ENCODE assay signal across 9 cellular contexts in genomic region chr14:104968541-104969401, GRCh38. TPM values are rescaled to one million over a fixed set of nuclear protein-coding genes. Genes with fewer than 3 reads are reported as not detected.
DNase-seq lines count a peak whose midpoint lies in the region; ATAC-seq and TF ChIP-seq lines count a peak whose summit lies in the region.
"Had no signal": no experiment of that assay in that cellular context is flagged by ENCODE, and none has a peak within 500 bp of the region (broad histone marks: within the 10 kb centered on the region; RNA-seq: fewer than 3 reads in every experiment).

No MANE protein-coding gene starts in this region.

- H3K9ac ChIP-seq in endodermal cell (ENCODE audit: extremely low read depth, low read length, poor library complexity, severe bottlenecking) (no peak overlapping the region), muscle layer of colon (ENCODE audit: low read length) (peak overlapping the region; percentile 96)

- ATAC-seq in HG02623 (IDR thresholded peaks at IDR 0.05; ENCODE audit: unreplicated experiment) (no peak), GM18909 (IDR thresholded peaks at IDR 0.05; ENCODE audit: poor library complexity, unreplicated experiment) (no peak)
- ATAC-seq: effector memory CD8-positive, alpha-beta T cell had no signal

- H3K27ac Mint-ChIP-seq in endodermal cell: no peak overlapping the region
- H3K27ac Mint-ChIP-seq: effector memory CD8-positive, alpha-beta T cell had no signal

- H3K36me3 ChIP-seq in BE2C (no peaks in the 10 kb centered on the region), endodermal cell (ENCODE audit: control insufficient read depth, insufficient read depth, low read length) (no peaks in the 10 kb centered on the region), muscle layer of colon (ENCODE audit: insufficient read depth, low read length) (no peaks in the 10 kb centered on the region)

- peaks cover 3% of the 10 kb centered on the region for H3K4me1 Mint-ChIP-seq in endodermal cell

- H3K4me3 ChIP-seq in BE2C (ENCODE audit: low read depth, low read length) (peak overlapping the region; percentile 52), endodermal cell (ENCODE audit: low read length) (no peak overlapping the region), muscle layer of colon (ENCODE audit: low read depth in 1 of 2, low read length in 2 of 2) (peak overlapping the region; percentile 65 to 82)

- H3K27me3 Mint-ChIP-seq in endodermal cell (ENCODE audit: insufficient read depth): peaks cover 5% of the 10 kb centered on the region

- H3K27me3 ChIP-seq in BE2C (no peaks in the 10 kb centered on the region), endodermal cell (ENCODE audit: control insufficient read depth, insufficient read depth, low read length, poor library complexity, severe bottlenecking) (no peaks in the 10 kb centered on the region), muscle layer of colon (ENCODE audit: control insufficient read depth in 1 of 2, insufficient read depth in 2 of 2, low read length in 2 of 2) (no peaks in the 10 kb centered on the region)

- H3K9me3 ChIP-seq in BE2C (no peaks in the 10 kb centered on the region), endodermal cell (ENCODE audit: control insufficient read depth, low read length) (no peaks in the 10 kb centered on the region), muscle layer of colon (ENCODE audit: low read length) (no peaks in the 10 kb centered on the region)

- in situ Hi-C loops in KBM-7 (cut with MboI; ENCODE audit: low pct_unique_long_range_greater_than_20kb, low sequenced_read_pairs): no loop called here

- no peak overlapping the region for H3K4me3 Mint-ChIP-seq in endodermal cell
- H3K4me3 Mint-ChIP-seq: effector memory CD8-positive, alpha-beta T cell had no signal

- H3K4me1 ChIP-seq in BE2C (peaks cover 16% of the 10 kb centered on the region), endodermal cell (ENCODE audit: control insufficient read depth, insufficient read depth, low read length) (no peaks in the 10 kb centered on the region), muscle layer of colon (ENCODE audit: insufficient read depth, low read length) (peaks cover 69% of the 10 kb centered on the region)

- TF ChIP-seq CTCF in BE2C (IDR thresholded peaks at IDR 0.05; ENCODE audit: low read depth, low read length) (no peak), endodermal cell (conservative IDR thresholded peaks at IDR 0.05) (peak; percentile 19)

- H3K27ac ChIP-seq in endodermal cell (ENCODE audit: low read depth, low read length) (no peak overlapping the region), muscle layer of colon (ENCODE audit: low read depth, low read length) (peak overlapping the region; percentile 96)

- H3K9me3 Mint-ChIP-seq in endodermal cell: no peaks in the 10 kb centered on the region
- H3K9me3 Mint-ChIP-seq: effector memory CD8-positive, alpha-beta T cell had no signal

- DNase-seq in BE2C (peak; percentile 57), NCI-H2171 (lab: John Stamatoyannopoulos, UW) (peak; percentile 45), endodermal cell (peak; percentile 70), KBM-7 (no peak), H4 (ENCODE audit: low spot score) (no peak)
- DNase-seq: effector memory CD8-positive, alpha-beta T cell had no signal

- 79 to 82% methylated on average over 17 to 21 of the region's 21 CpGs for WGBS in endodermal cell (ENCODE audit: insufficient coverage in 1 of 2, insufficient read length in 1 of 2), 2 experiments

- no peaks in the 10 kb centered on the region for H3K36me3 Mint-ChIP-seq in endodermal cell (ENCODE audit: low read depth)

RNA-seq across cellular contexts. Expression of gene AHNAK2, which starts 9.4 kb away (rescaled TPM):
- 0.62 TPM for polyA plus RNA-seq in BE2C (2012; ENCODE audit: insufficient read depth, insufficient read length, low read depth)
- total RNA-seq in endodermal cell: 1 to 10 TPM in 1 of 2 donors, under 1 TPM in 1; 0.93 to 2.2 TPM
- polyA plus RNA-seq in endodermal cell (2013, experiment 1 of 2): 3.5 TPM
- polyA plus RNA-seq in endodermal cell (2013, experiment 2 of 2): 3.0 TPM
- total RNA-seq in H4 (2014; rRNA removed; shearing (Covaris generic)): 4.4 and 5.2 TPM in 2 replicates

RNA-seq across cellular contexts. Expression of gene CLBA1, which starts 16.8 kb away (rescaled TPM):
- 15.3 TPM for polyA plus RNA-seq in BE2C (2012; ENCODE audit: insufficient read depth, insufficient read length, low read depth)
- total RNA-seq in endodermal cell: 10 to 100 TPM; 11.2 to 12.5 TPM
- polyA plus RNA-seq in endodermal cell (2013, experiment 1 of 2): 9.8 TPM
- polyA plus RNA-seq in endodermal cell (2013, experiment 2 of 2): 9.0 TPM
- 2.4 and 4.4 TPM in 2 replicates for total RNA-seq in H4 (2014; rRNA removed; shearing (Covaris generic))

RNA-seq across cellular contexts. Expression of gene PLD4, which starts 44.1 kb away (rescaled TPM):
- 1.9 TPM for polyA plus RNA-seq in BE2C (2012; ENCODE audit: insufficient read depth, insufficient read length, low read depth)
- total RNA-seq in endodermal cell: not detected
- polyA plus RNA-seq in endodermal cell (2013, experiment 1 of 2): 0.04 TPM
- polyA plus RNA-seq in endodermal cell (2013, experiment 2 of 2): not detected
- not detected in 2 replicates for total RNA-seq in H4 (2014; rRNA removed; shearing (Covaris generic))

RNA-seq across cellular contexts. Expression of gene CDCA4, which starts 52.1 kb away (rescaled TPM):
- polyA plus RNA-seq in BE2C (2012; ENCODE audit: insufficient read depth, insufficient read length, low read depth): 43.2 TPM
- total RNA-seq in endodermal cell: 10 to 100 TPM; 46.6 to 65.1 TPM
- polyA plus RNA-seq in endodermal cell (2013, experiment 1 of 2): 52.4 TPM
- polyA plus RNA-seq in endodermal cell (2013, experiment 2 of 2): 53.2 TPM
- total RNA-seq in H4 (2014; rRNA removed; shearing (Covaris generic)): 42.8 and 46.1 TPM in 2 replicates

Comparison
In these comparisons a context has a peak if more than half of its experiments do, and no peak if none do; other contexts are left out.
1. DNase-seq: peak in BE2C (single experiment), NCI-H2171 (single experiment) and endodermal cell (single experiment); none in KBM-7 (single experiment) and H4 (single experiment).